In genomic region chrY:2860511-2860910, GRCh38 we compare ENCODE assay signal across 1 cellular context.
TF ChIP-seq lines count a peak whose summit lies in the region.

No MANE protein-coding gene starts in this region.

TF ChIP-seq in HepG2, 621 proteins besides CTCF, POLR2A, EP300 and RAD21:
- no peak for TF ChIP-seq HNRNPLL (IDR thresholded peaks at IDR 0.05; ENCODE audit: low read depth, low read length, poor library complexity, severe bottlenecking)
- TF ChIP-seq SNAPC4 (CRISPR knock-in tag; IDR thresholded peaks at IDR 0.05): no peak
- no peak for TF ChIP-seq NCOR1 (IDR thresholded peaks at IDR 0.05; ENCODE audit: borderline replicate concordance, low read length)
- no peak for TF ChIP-seq RXRB (CRISPR knock-in tag; IDR thresholded peaks at IDR 0.05; ENCODE audit: borderline replicate concordance)
- no peak for TF ChIP-seq TRIM22 (IDR thresholded peaks at IDR 0.05)
- no peak for TF ChIP-seq THRA (CRISPR knock-in tag; IDR thresholded peaks at IDR 0.05; ENCODE audit: borderline replicate concordance)
- no peak for TF ChIP-seq ZBTB25 (CRISPR knock-in tag; IDR thresholded peaks at IDR 0.05)
- TF ChIP-seq KAT2B (IDR thresholded peaks at IDR 0.05; ENCODE audit: borderline replicate concordance, low read depth, low read length): no peak
- no peak for TF ChIP-seq ZNF770 (CRISPR knock-in tag; IDR thresholded peaks at IDR 0.05)
- TF ChIP-seq ZNF839 (CRISPR knock-in tag; IDR thresholded peaks at IDR 0.05; ENCODE audit: borderline replicate concordance): no peak
- TF ChIP-seq ZNF576 (CRISPR knock-in tag; IDR thresholded peaks at IDR 0.05): no peak
- TF ChIP-seq ZNF431 (CRISPR knock-in tag; IDR thresholded peaks at IDR 0.05; ENCODE audit: borderline replicate concordance, low read depth): no peak
- no peak for TF ChIP-seq ZNF326 (CRISPR knock-in tag; IDR thresholded peaks at IDR 0.05; ENCODE audit: borderline replicate concordance)
- no peak for TF ChIP-seq HDAC1 (CRISPR knock-in tag; IDR thresholded peaks at IDR 0.05)
